In genomic region chr10:71812913-71813590, GRCh38 we compare ENCODE assay signal across 1 cellular context.
TF ChIP-seq lines count a peak whose summit lies in the region.

No MANE protein-coding gene starts in this region.

TF ChIP-seq in GM23338, 12 proteins besides CTCF, POLR2A, EP300 and RAD21 (continued from another document):
- TF ChIP-seq ZNF462 (CRISPR knock-in tag; IDR thresholded peaks at IDR 0.05) (no peak), NANOG (IDR thresholded peaks at IDR 0.05; ENCODE audit: borderline replicate concordance) (no peak), EZH2phosphoT487 (IDR thresholded peaks at IDR 0.05; ENCODE audit: unreplicated experiment) (no peak)
